ENCODE assay signal across 17 cellular contexts in genomic region chr5:72133212-72133990, GRCh38. TPM values are rescaled to one million over a fixed set of nuclear protein-coding genes. Genes with fewer than 3 reads are reported as not detected.
DNase-seq lines count a peak whose midpoint lies in the region; ATAC-seq and TF ChIP-seq lines count a peak whose summit lies in the region.
"Had no signal": no experiment of that assay in that cellular context is flagged by ENCODE, and none has a peak within 500 bp of the region (broad histone marks: within the 10 kb centered on the region; RNA-seq: fewer than 3 reads in every experiment).

No MANE protein-coding gene starts in this region.

- H3K4me1 ChIP-seq in foreskin keratinocyte = peaks cover 41% of the 10 kb centered on the region
- H3K4me1 ChIP-seq in aorta (ENCODE audit: control insufficient read depth in 1 of 2, insufficient read depth in 2 of 2, low read length in 2 of 2) = peaks cover 2 to 24% of the 10 kb centered on the region in 2 donors
- H3K4me1 ChIP-seq: Caco-2 had no signal

- peak overlapping the region; percentile 70 for H3K4me3 Mint-ChIP-seq in HFFc6
- H3K4me3 Mint-ChIP-seq in activated T-helper 17 cell treated with anti-CD3 and anti-CD28 coated beads, Interleukin-2, amount 50 U/mL, for 72 hours = no peak overlapping the region
- H3K4me3 Mint-ChIP-seq: activated CD8-positive, alpha-beta T cell treated with anti-CD3 and anti-CD28 coated beads, Interleukin-2, amount 10 ng/mL, durations not matched to agents 7 days and 5 days; activated naive CD4-positive, alpha-beta T cell treated with anti-CD3 and anti-CD28 coated beads, Interleukin-2, amount 10 ng/mL, durations not matched to agents 7 days and 5 days; naive thymus-derived CD8-positive, alpha-beta T cell had no signal

- WGBS in aorta, 2 donors = 56 to 68% methylated on average over 4 of the region's 4 CpGs

- no peak overlapping the region for H3K27ac ChIP-seq in foreskin keratinocyte
- H3K27ac ChIP-seq in aorta (ENCODE audit: low read depth in 1 of 2, low read length in 2 of 2) = peak overlapping the region; percentile 11 to 89

- TF ChIP-seq CTCF in HFFc6 (IDR thresholded peaks at IDR 0.05) (no peak), foreskin keratinocyte (conservative IDR thresholded peaks at IDR 0.05) (no peak), GM13977 (IDR thresholded peaks at IDR 0.05; ENCODE audit: extremely low read depth, insufficient read depth, missing control alignments) (no peak)

- DNase-seq in HFFc6 (peak; percentile 60), foreskin keratinocyte (peak in 1 of 2 donors; percentile 74), aorta (no peak), GM13977 (ENCODE audit: low spot score) (no peak), NCI-H748 (lab: John Stamatoyannopoulos, UW; ENCODE audit: unreplicated experiment) (no peak), GM19238 (ENCODE audit: insufficient read length, low spot score) (no peak)
- DNase-seq: activated CD8-positive, alpha-beta T cell treated with anti-CD3 and anti-CD28 coated beads, Interleukin-2, amount 10 ng/mL, durations not matched to agents 7 days and 5 days; activated naive CD4-positive, alpha-beta T cell treated with anti-CD3 and anti-CD28 coated beads, Interleukin-2, amount 10 ng/mL, durations not matched to agents 7 days and 5 days; Caco-2; head of caudate nucleus; left ventricle myocardium inferior; naive thymus-derived CD8-positive, alpha-beta T cell; NCI-H345; substantia nigra; T1000 had no signal

- peaks cover 39% of the 10 kb centered on the region for H3K36me3 Mint-ChIP-seq in HFFc6 (ENCODE audit: low read depth)
- H3K36me3 Mint-ChIP-seq in activated T-helper 17 cell treated with anti-CD3 and anti-CD28 coated beads, Interleukin-2, amount 50 U/mL, for 72 hours (ENCODE audit: low read depth) = no peaks in the 10 kb centered on the region
- H3K36me3 Mint-ChIP-seq: activated naive CD4-positive, alpha-beta T cell treated with anti-CD3 and anti-CD28 coated beads, Interleukin-2, amount 10 ng/mL, durations not matched to agents 7 days and 5 days; naive thymus-derived CD8-positive, alpha-beta T cell had no signal

- H3K27me3 ChIP-seq in foreskin keratinocyte (no peaks in the 10 kb centered on the region), aorta (ENCODE audit: control insufficient read depth in 1 of 2, insufficient read depth in 2 of 2, low read length in 1 of 2) (no peaks in the 10 kb centered on the region)

- H3K27ac Mint-ChIP-seq in HFFc6 = peak overlapping the region; percentile 95
- H3K27ac Mint-ChIP-seq in activated T-helper 17 cell treated with anti-CD3 and anti-CD28 coated beads, Interleukin-2, amount 50 U/mL, for 72 hours = no peak overlapping the region
- H3K27ac Mint-ChIP-seq: activated CD8-positive, alpha-beta T cell treated with anti-CD3 and anti-CD28 coated beads, Interleukin-2, amount 10 ng/mL, durations not matched to agents 7 days and 5 days; activated naive CD4-positive, alpha-beta T cell treated with anti-CD3 and anti-CD28 coated beads, Interleukin-2, amount 10 ng/mL, durations not matched to agents 7 days and 5 days; naive thymus-derived CD8-positive, alpha-beta T cell had no signal

- no peaks in the 10 kb centered on the region for H3K9me3 ChIP-seq in aorta (ENCODE audit: control insufficient read depth, low read length)
- H3K9me3 ChIP-seq: Caco-2, left ventricle myocardium inferior had no signal

- H3K4me3 ChIP-seq in aorta (ENCODE audit: low read length in 2 of 2) = no peak overlapping the region
- H3K4me3 ChIP-seq: coronary artery, left ventricle myocardium inferior had no signal

- ATAC-seq in activated T-helper 17 cell treated with anti-CD3 and anti-CD28 coated beads, Interleukin-2, amount 50 U/mL, for 72 hours (replicated peaks) = peak; percentile 28
- ATAC-seq in foreskin keratinocyte = peak; percentile 82
- ATAC-seq in aorta (ENCODE audit: low FRiP score) = no peak
- ATAC-seq: activated CD8-positive, alpha-beta T cell treated with anti-CD3 and anti-CD28 coated beads, Interleukin-2, amount 10 ng/mL, durations not matched to agents 7 days and 5 days; naive thymus-derived CD8-positive, alpha-beta T cell had no signal

- intact Hi-C loops in aorta (cut with DNase I) = no loop called here

- H3K27me3 Mint-ChIP-seq in HFFc6 (ENCODE audit: insufficient read depth) = no peaks in the 10 kb centered on the region
- peaks cover 27% of the 10 kb centered on the region for H3K27me3 Mint-ChIP-seq in activated T-helper 17 cell treated with anti-CD3 and anti-CD28 coated beads, Interleukin-2, amount 50 U/mL, for 72 hours

- H3K36me3 ChIP-seq in aorta (ENCODE audit: control insufficient read depth in 1 of 2, insufficient read depth in 2 of 2, low read length in 1 of 2) = no peaks in the 10 kb centered on the region
- H3K36me3 ChIP-seq: left ventricle myocardium inferior had no signal

- no peaks in the 10 kb centered on the region for H3K9me3 Mint-ChIP-seq in HFFc6
- H3K9me3 Mint-ChIP-seq in activated T-helper 17 cell treated with anti-CD3 and anti-CD28 coated beads, Interleukin-2, amount 50 U/mL, for 72 hours = no peaks in the 10 kb centered on the region
- H3K9me3 Mint-ChIP-seq: activated naive CD4-positive, alpha-beta T cell treated with anti-CD3 and anti-CD28 coated beads, Interleukin-2, amount 10 ng/mL, durations not matched to agents 7 days and 5 days; naive thymus-derived CD8-positive, alpha-beta T cell had no signal

- in situ Hi-C loops in GM13977 (cut with MboI; ENCODE audit: low pct_unique_long_range_greater_than_20kb, low sequenced_read_pairs, unreplicated experiment) = loop anchor here (10.0 kb wide), 2 partner anchors 111 to 171 kb away; no protein-coding TSS in a partner anchor

- H3K4me1 Mint-ChIP-seq in HFFc6 (ENCODE audit: low read depth) = peaks cover 98% of the 10 kb centered on the region
- no peaks in the 10 kb centered on the region for H3K4me1 Mint-ChIP-seq in activated T-helper 17 cell treated with anti-CD3 and anti-CD28 coated beads, Interleukin-2, amount 50 U/mL, for 72 hours
- H3K4me1 Mint-ChIP-seq: activated naive CD4-positive, alpha-beta T cell treated with anti-CD3 and anti-CD28 coated beads, Interleukin-2, amount 10 ng/mL, durations not matched to agents 7 days and 5 days; naive thymus-derived CD8-positive, alpha-beta T cell had no signal

RNA-seq across cellular contexts. Expression of gene MAP1B, which starts 26.1 kb away (rescaled TPM):
- 100 to 1,000 TPM; 164 to 272 (median 235) TPM for total RNA-seq in HFFc6 (2021; fragmentation: NEBNext Ultra II Directional; extraction: Animal tissue kit (Norgen Biotek cat#: 25700))
- total RNA-seq in activated T-helper 17 cell treated with anti-CD3 and anti-CD28 coated beads, Interleukin-2, amount 50 U/mL, for 72 hours = under 1 TPM; 0.04 to 0.11 TPM
- total RNA-seq in foreskin keratinocyte = 9.5 and 17.2 TPM in 2 replicates
- polyA plus RNA-seq in foreskin keratinocyte = 1.4 and 2.4 TPM in 2 replicates
- total RNA-seq in aorta = 100 to 1,000 TPM; 382 to 754 TPM
- polyA plus RNA-seq in aorta = 10 to 100 TPM; 27.2 to 66.5 TPM
- total RNA-seq: naive thymus-derived CD8-positive, alpha-beta T cell had no signal
